ENCODE assay signal across 1 cellular context in genomic region chr2:44772131-44772530, GRCh38.
TF ChIP-seq lines count a peak whose summit lies in the region.

No MANE protein-coding gene starts in this region.

TF ChIP-seq in H1, 55 proteins besides CTCF, POLR2A, EP300 and RAD21 (continued from another document):
- TF ChIP-seq BCL11A (IDR thresholded peaks at IDR 0.05; ENCODE audit: low read depth in 2 of 2, low read length in 2 of 2) = no peak
- no peak for TF ChIP-seq SIN3A (conservative IDR thresholded peaks at IDR 0.05 in 1 of 2, IDR thresholded peaks at IDR 0.05 in 1 of 2; ENCODE audit: low read depth in 1 of 2, low read length in 2 of 2)
- TF ChIP-seq, protein P1, sequence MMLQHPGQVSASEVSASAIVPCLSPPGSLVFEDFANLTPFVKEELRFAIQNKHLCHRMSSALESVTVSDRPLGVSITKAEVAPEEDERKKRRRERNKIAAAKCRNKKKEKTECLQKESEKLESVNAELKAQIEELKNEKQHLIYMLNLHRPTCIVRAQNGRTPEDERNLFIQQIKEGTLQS (IDR thresholded peaks at IDR 0.05; ENCODE audit: insufficient read depth, low read depth, low read length) = no peak
- no peak for TF ChIP-seq CREB1 (IDR thresholded peaks at IDR 0.05)
- TF ChIP-seq, protein P2, sequence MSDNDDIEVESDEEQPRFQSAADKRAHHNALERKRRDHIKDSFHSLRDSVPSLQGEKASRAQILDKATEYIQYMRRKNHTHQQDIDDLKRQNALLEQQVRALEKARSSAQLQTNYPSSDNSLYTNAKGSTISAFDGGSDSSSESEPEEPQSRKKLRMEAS (IDR thresholded peaks at IDR 0.05) = no peak
- no peak for TF ChIP-seq SP1 (IDR thresholded peaks at IDR 0.05; ENCODE audit: low read depth, low read length)
- TF ChIP-seq CHD1 (IDR thresholded peaks at IDR 0.05; ENCODE audit: low read depth, low read length) = no peak
- no peak for TF ChIP-seq BACH1 (IDR thresholded peaks at IDR 0.05; ENCODE audit: low read length)
- TF ChIP-seq TAF7 (optimal IDR thresholded peaks at IDR 0.05; ENCODE audit: borderline replicate concordance, low read depth, low read length) = no peak
- no peak for TF ChIP-seq BRCA1 (IDR thresholded peaks at IDR 0.05; ENCODE audit: low read depth, low read length)
- TF ChIP-seq JUN (IDR thresholded peaks at IDR 0.05; ENCODE audit: low read depth, low read length) = no peak
- no peak for TF ChIP-seq POLR2AphosphoS5 (IDR thresholded peaks at IDR 0.05; ENCODE audit: low read depth, low read length)
- no peak for TF ChIP-seq E2F6 (IDR thresholded peaks at IDR 0.05)
- TF ChIP-seq RNF2 (IDR thresholded peaks at IDR 0.05; ENCODE audit: borderline replicate concordance, low read depth, low read length, missing control alignments, poor library complexity, severe bottlenecking) = no peak
- TF ChIP-seq JUND (IDR thresholded peaks at IDR 0.05; ENCODE audit: low read length) = no peak
- TF ChIP-seq KDM4A (IDR thresholded peaks at IDR 0.05; ENCODE audit: low read depth, low read length, severe bottlenecking) = no peak
- TF ChIP-seq ASH2L (IDR thresholded peaks at IDR 0.05; ENCODE audit: low read length) = peak; percentile 39
TF ChIP-seq in H1: peak in this region for 4.
